In the genomic region with DNA sequence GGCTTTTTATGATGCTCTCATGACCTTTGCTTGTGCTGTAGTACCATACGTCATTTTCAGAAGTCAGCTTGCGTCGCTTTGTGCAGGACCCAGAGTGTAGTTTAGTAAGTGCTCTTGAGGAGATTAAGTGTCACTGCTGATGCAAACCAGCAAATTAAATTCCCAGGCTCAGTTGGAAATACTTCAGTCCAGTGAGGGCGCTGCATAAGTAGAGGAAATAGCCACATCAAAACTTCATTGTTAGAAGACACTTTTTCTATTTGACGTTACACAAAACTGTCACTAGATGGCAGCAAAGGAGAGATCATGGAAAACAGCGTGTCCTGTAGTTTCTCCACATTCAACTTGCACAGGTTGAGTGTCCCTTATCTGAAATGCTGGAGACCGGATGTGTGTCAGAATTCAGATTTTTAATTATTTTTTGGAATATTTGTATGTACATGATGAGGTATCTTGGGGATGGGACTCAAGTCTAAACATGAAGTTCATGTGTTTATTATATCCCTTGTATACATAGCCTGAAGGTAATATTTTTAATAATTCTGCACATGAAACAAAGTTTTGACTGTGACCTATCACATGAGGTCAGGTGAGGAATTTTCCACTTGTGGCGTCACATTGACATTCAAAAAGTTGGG, we compare ENCODE assay signal across 8 cellular contexts. TPM values are rescaled to one million over a fixed set of nuclear protein-coding genes. Genes with fewer than 3 reads are reported as not detected.
A peak's percentile ranks its signal among the peaks of the same experiment; 100 is the strongest.
DNase-seq lines count a peak whose midpoint lies in the region; ATAC-seq, FAIRE-seq and TF ChIP-seq lines count a peak whose summit lies in the region.

No MANE protein-coding gene starts in this region.

- TF ChIP-seq POLR2A in HepG2 (IDR thresholded peaks at IDR 0.05; ENCODE audit: insufficient read depth in 1 of 2, low read depth in 2 of 2, low read length in 2 of 2) (no peak), upper lobe of left lung (IDR thresholded peaks at IDR 0.05) (no peak)

- 35% methylated on average over 8 of the region's 8 CpGs for WGBS in HepG2 (ENCODE audit: low lambda C conversion rate)
- WGBS in upper lobe of left lung, 2 donors: 9 to 15% methylated on average over 8 of the region's 8 CpGs

- in situ Hi-C loops in Panc1 (cut with HindIII; ENCODE audit: low pct_unique_long_range_greater_than_20kb, low sequenced_read_pairs) (no loop called here), HepG2 (cut with HindIII; ENCODE audit: extremely low pct_ligation_motif_present, low pct_unique_long_range_greater_than_20kb) (loop anchor here (25.0 kb wide), 2 partner anchors 229 to 429 kb away; no protein-coding TSS in a partner anchor)

- no peak for DNase-seq in activated naive CD8-positive, alpha-beta T cell treated with anti-CD3 and anti-CD28 coated beads, Interleukin-2, amount 10 ng/mL, durations not matched to agents 7 days and 5 days
- DNase-seq in activated naive CD8-positive, alpha-beta T cell treated with anti-CD3 and anti-CD28 coated beads for 36 hours: no peak
- DNase-seq in HCEC 1CT (peak; percentile 83), LoVo (ENCODE audit: low spot score) (peak; percentile 69), Panc1 (ENCODE audit: low read depth, low spot score) (peak; percentile 82), chondrocyte (ENCODE audit: low spot score) (no peak), HepG2 (ENCODE audit: low spot score) (peak; percentile 88), upper lobe of left lung (peak in 1 of 2 donors; percentile 67)

- H3K4me3 ChIP-seq in Panc1 (ENCODE audit: low read depth in 2 of 2, low read length in 2 of 2): no peak overlapping the region
- no peak overlapping the region for H3K4me3 ChIP-seq in HepG2 (replicated peaks in 1 of 3; ENCODE audit: insufficient read depth in 1 of 3, low read depth in 2 of 3, low read length in 3 of 3)
- no peak overlapping the region for H3K4me3 ChIP-seq in upper lobe of left lung

- peaks cover 23% of the 10 kb centered on the region for H3K36me3 Mint-ChIP-seq in activated naive CD8-positive, alpha-beta T cell treated with anti-CD3 and anti-CD28 coated beads, Interleukin-2, amount 10 ng/mL, durations not matched to agents 7 days and 5 days
- peaks cover 26% of the 10 kb centered on the region for H3K36me3 Mint-ChIP-seq in activated naive CD8-positive, alpha-beta T cell treated with anti-CD3 and anti-CD28 coated beads for 36 hours
- H3K36me3 Mint-ChIP-seq in chondrocyte (ENCODE audit: low read depth): peaks cover 15% of the 10 kb centered on the region

- TF ChIP-seq EP300 in HepG2 (IDR thresholded peaks at IDR 0.05; ENCODE audit: low read depth in 2 of 2, low read length in 2 of 2): no peak
- TF ChIP-seq EP300 in HepG2 (CRISPR knock-in tag; IDR thresholded peaks at IDR 0.05; ENCODE audit: borderline replicate concordance): no peak
- no peak for TF ChIP-seq EP300 in upper lobe of left lung (IDR thresholded peaks at IDR 0.05)

- peak; percentile 83 for TF ChIP-seq RAD21 in HepG2 (CRISPR knock-in tag; IDR thresholded peaks at IDR 0.05)

- no peak overlapping the region for H3K27ac Mint-ChIP-seq in activated naive CD8-positive, alpha-beta T cell treated with anti-CD3 and anti-CD28 coated beads, Interleukin-2, amount 10 ng/mL, durations not matched to agents 7 days and 5 days
- no peak overlapping the region for H3K27ac Mint-ChIP-seq in activated naive CD8-positive, alpha-beta T cell treated with anti-CD3 and anti-CD28 coated beads for 36 hours
- H3K27ac Mint-ChIP-seq in chondrocyte (ENCODE audit: unreplicated experiment): no peak overlapping the region

- H3K4me3 Mint-ChIP-seq in activated naive CD8-positive, alpha-beta T cell treated with anti-CD3 and anti-CD28 coated beads, Interleukin-2, amount 10 ng/mL, durations not matched to agents 7 days and 5 days: no peak overlapping the region
- no peak overlapping the region for H3K4me3 Mint-ChIP-seq in activated naive CD8-positive, alpha-beta T cell treated with anti-CD3 and anti-CD28 coated beads for 36 hours
- no peak overlapping the region for H3K4me3 Mint-ChIP-seq in chondrocyte (ENCODE audit: unreplicated experiment)

- H3K9me3 Mint-ChIP-seq in activated naive CD8-positive, alpha-beta T cell treated with anti-CD3 and anti-CD28 coated beads, Interleukin-2, amount 10 ng/mL, durations not matched to agents 7 days and 5 days: peaks cover 9% of the 10 kb centered on the region
- peaks cover 23% of the 10 kb centered on the region for H3K9me3 Mint-ChIP-seq in activated naive CD8-positive, alpha-beta T cell treated with anti-CD3 and anti-CD28 coated beads for 36 hours
- H3K9me3 Mint-ChIP-seq in chondrocyte (ENCODE audit: low read depth): peaks cover 3% of the 10 kb centered on the region

- intact Hi-C loops in Panc1 (cut with micrococcal nuclease; ENCODE audit: unreplicated experiment): loop anchor here (5.0 to 10.0 kb wide), 3 partner anchors 76 to 446 kb away; no protein-coding TSS in a partner anchor
- intact Hi-C loops in HepG2 (cut with micrococcal nuclease; ENCODE audit: unreplicated experiment): loop anchor here (2.0 to 10.0 kb wide), 2 partner anchors 226 to 436 kb away; no protein-coding TSS in a partner anchor

- CTCF ChIA-PET in Panc1 (lab: Charles Lee): no interaction called here
- CTCF ChIA-PET in HepG2 (lab: Yijun Ruan, JAX; ENCODE audit: low intra/inter-chr PET ratio, low total read pairs): no interaction called here

- H3K27me3 Mint-ChIP-seq in activated naive CD8-positive, alpha-beta T cell treated with anti-CD3 and anti-CD28 coated beads, Interleukin-2, amount 10 ng/mL, durations not matched to agents 7 days and 5 days: no peaks in the 10 kb centered on the region
- no peaks in the 10 kb centered on the region for H3K27me3 Mint-ChIP-seq in activated naive CD8-positive, alpha-beta T cell treated with anti-CD3 and anti-CD28 coated beads for 36 hours
- no peaks in the 10 kb centered on the region for H3K27me3 Mint-ChIP-seq in chondrocyte (ENCODE audit: low read depth)

- H3K27ac ChIP-seq in Panc1 (ENCODE audit: low read length): no peak overlapping the region
- H3K27ac ChIP-seq in HepG2 (ENCODE audit: extremely low read length, insufficient read depth, low read length): no peak overlapping the region
- no peak overlapping the region for H3K27ac ChIP-seq in upper lobe of left lung

- ATAC-seq in activated naive CD8-positive, alpha-beta T cell treated with anti-CD3 and anti-CD28 coated beads, Interleukin-2, amount 10 ng/mL, durations not matched to agents 7 days and 5 days (ENCODE audit: low read depth): peak; percentile 74
- ATAC-seq in Panc1: peak; percentile 95
- peak; percentile 81 for ATAC-seq in HepG2
- peak; percentile 94 to 95 for ATAC-seq in upper lobe of left lung (ENCODE audit: low FRiP score in 2 of 2)

- H3K36me3 ChIP-seq in Panc1 (ENCODE audit: control insufficient read depth, insufficient read depth, low read length): no peaks in the 10 kb centered on the region; the same call in 1 of the 2 replicates
- H3K36me3 ChIP-seq in HepG2 (replicated peaks in 1 of 2; ENCODE audit: control insufficient read depth in 1 of 2, insufficient read depth in 2 of 2, low read length in 2 of 2): no peaks in the 10 kb centered on the region
- H3K36me3 ChIP-seq in upper lobe of left lung: peaks cover 0 to 18% (median 5%) of the 10 kb centered on the region in 4 donors

- no peaks in the 10 kb centered on the region for H4K20me1 ChIP-seq in HepG2 (ENCODE audit: insufficient read depth, low read length)

- peaks cover 8% of the 10 kb centered on the region; the same call in 1 of the 2 replicates for H3K9me3 ChIP-seq in Panc1 (ENCODE audit: control insufficient read depth, insufficient read depth, low read depth, low read length)
- no peaks in the 10 kb centered on the region for H3K9me3 ChIP-seq in HepG2 (ENCODE audit: low read length)
- H3K9me3 ChIP-seq in upper lobe of left lung: no peaks in the 10 kb centered on the region

- peaks cover 7% of the 10 kb centered on the region for H3K4me1 Mint-ChIP-seq in activated naive CD8-positive, alpha-beta T cell treated with anti-CD3 and anti-CD28 coated beads, Interleukin-2, amount 10 ng/mL, durations not matched to agents 7 days and 5 days
- peaks cover 2% of the 10 kb centered on the region for H3K4me1 Mint-ChIP-seq in activated naive CD8-positive, alpha-beta T cell treated with anti-CD3 and anti-CD28 coated beads for 36 hours
- no peaks in the 10 kb centered on the region for H3K4me1 Mint-ChIP-seq in chondrocyte (ENCODE audit: low read depth)

- no peaks in the 10 kb centered on the region for H3K27me3 ChIP-seq in Panc1 (ENCODE audit: control insufficient read depth, insufficient read depth, low read length)
- H3K27me3 ChIP-seq in HepG2 (ENCODE audit: control insufficient read depth in 1 of 2, insufficient read depth in 2 of 2, low read length in 2 of 2): no peaks in the 10 kb centered on the region
- no peaks in the 10 kb centered on the region for H3K27me3 ChIP-seq in upper lobe of left lung

- no peaks in the 10 kb centered on the region for H3K4me1 ChIP-seq in Panc1 (ENCODE audit: control insufficient read depth, insufficient read depth, low read length)
- peaks cover 44% of the 10 kb centered on the region for H3K4me1 ChIP-seq in HepG2 (ENCODE audit: insufficient read depth, low read length)
- peaks cover 0 to 8% (median 3%) of the 10 kb centered on the region in 4 donors for H3K4me1 ChIP-seq in upper lobe of left lung

- BruUV-seq in Panc1 (replicated peaks; lab: Mats Ljungman, UMichigan): no TSS peak
- BruUV-seq in HepG2 (replicated peaks; lab: Mats Ljungman, UMichigan): no TSS peak

- H3K79me2 ChIP-seq in HepG2 (ENCODE audit: insufficient read depth, low read length): no peaks in the 10 kb centered on the region

- no peak overlapping the region for H3K4me2 ChIP-seq in HepG2 (ENCODE audit: low read depth, low read length)

- H3K9ac ChIP-seq in HepG2 (ENCODE audit: insufficient read depth, low read depth, low read length): no peak overlapping the region

- H2AFZ ChIP-seq in HepG2 (ENCODE audit: low read length): no peak overlapping the region

- TF ChIP-seq CTCF in Panc1 (IDR thresholded peaks at IDR 0.05) (peak; percentile 89), chondrocyte (IDR thresholded peaks at IDR 0.05) (peak; percentile 96), HepG2 (CRISPR knock-in tag; IDR thresholded peaks at IDR 0.05) (peak; percentile 87), upper lobe of left lung (IDR thresholded peaks at IDR 0.05) (peak; percentile 50 to 90 (median 84))

- peak; percentile 80 for FAIRE-seq in HepG2 (lab: Jason Lieb, UNC)

- POLR2A ChIA-PET in activated naive CD8-positive, alpha-beta T cell treated with anti-CD3 and anti-CD28 coated beads, Interleukin-2, amount 10 ng/mL, durations not matched to agents 7 days and 5 days (lab: Charles Lee): no interaction called here
- POLR2A ChIA-PET in Panc1 (lab: Charles Lee): interaction anchor here (0.6 kb wide), 1 partner anchor 1035 kb away, joined by 8 read pairs; no protein-coding TSS in a partner anchor
- POLR2A ChIA-PET in HepG2 (lab: Yijun Ruan, JAX): interaction anchor here (0.8 to 6.3 kb wide), 2 partner anchors 12 to 30 kb away, joined by 3 to 119 read pairs; partner anchors contain the start of gene DEPP1

RNA-seq across cellular contexts. Expression of gene ZNF22, which starts 7.9 kb away (rescaled TPM):
- 10 to 100 TPM; 42.8 TPM for total RNA-seq in activated naive CD8-positive, alpha-beta T cell treated with anti-CD3 and anti-CD28 coated beads, Interleukin-2, amount 10 ng/mL, durations not matched to agents 7 days and 5 days
- 10 to 100 TPM; 45.6 to 47.6 TPM for total RNA-seq in activated naive CD8-positive, alpha-beta T cell treated with anti-CD3 and anti-CD28 coated beads for 36 hours
- total RNA-seq in Panc1 (2021; ENCODE audit: unreplicated experiment): 14.6 TPM
- 7.9 TPM for polyA plus RNA-seq in Panc1 (2012; ENCODE audit: insufficient read length)
- 15.5 to 21.6 TPM (median 19.8 TPM) in 3 replicates for total RNA-seq in chondrocyte
- total RNA-seq in HepG2 (2016; rRNA removed; fragmentation: Illumina TruSeq; extraction: Trizol): 0.40 and 0.58 TPM in 2 replicates
- total RNA-seq in HepG2 (2016; cell fraction: cytosol; rRNA removed; fragmentation: Illumina TruSeq; extraction: Trizol; ENCODE audit: low read depth): not detected in 2 replicates
- 0.49 and 0.56 TPM in 2 replicates for total RNA-seq in HepG2 (2016; cell fraction: insoluble cytoplasmic fraction; rRNA removed; fragmentation: Illumina TruSeq; extraction: Trizol)
- 0.28 and 0.45 TPM in 2 replicates for total RNA-seq in HepG2 (2016; cell fraction: membrane; rRNA removed; fragmentation: Illumina TruSeq; extraction: Trizol)
- total RNA-seq in HepG2 (2016; cell fraction: nucleus; rRNA removed; fragmentation: Illumina TruSeq; extraction: Trizol): 0.75 and 1.2 TPM in 2 replicates
- 1.1 and 1.3 TPM in 2 replicates for polyA plus RNA-seq in HepG2 (2011; rRNA removed)
- polyA plus RNA-seq in HepG2 (2011; cell fraction: cytosol; rRNA removed): 0.35 and 0.77 TPM in 2 replicates
- 1.2 and 1.7 TPM in 2 replicates for polyA plus RNA-seq in HepG2 (2011; cell fraction: nucleus; rRNA removed)
- 1.6 and 2.5 TPM in 2 replicates for polyA plus RNA-seq in HepG2 (2012)
- polyA plus RNA-seq in HepG2 (2016; cell fraction: cytosol; fragmentation: Illumina TruSeq; extraction: Trizol; ENCODE audit: low read depth): 0.07 and 0.09 TPM in 2 replicates
- 0.60 and 0.62 TPM in 2 replicates for polyA plus RNA-seq in HepG2 (2016; cell fraction: insoluble cytoplasmic fraction; fragmentation: Illumina TruSeq; extraction: Trizol; ENCODE audit: low read depth)
- 0.22 and 0.27 TPM in 2 replicates for polyA plus RNA-seq in HepG2 (2016; cell fraction: membrane; fragmentation: Illumina TruSeq; extraction: Trizol; ENCODE audit: low read depth)
- polyA plus RNA-seq in HepG2 (2016; cell fraction: nucleus; fragmentation: Illumina TruSeq; extraction: Trizol; ENCODE audit: insufficient read depth, low read depth): 0.89 and 1.1 TPM in 2 replicates
- not detected in 2 replicates for polyA minus RNA-seq in HepG2 (2011; rRNA and poly(A)+ RNA removed; ENCODE audit: low replicate concordance)
- polyA minus RNA-seq in HepG2 (2011; cell fraction: cytosol; rRNA and poly(A)+ RNA removed): not detected in 2 replicates
- polyA minus RNA-seq in HepG2 (2011; cell fraction: nucleus; rRNA and poly(A)+ RNA removed): 2.2 and 2.4 TPM in 2 replicates
- 10 to 100 TPM in 4 of 6 donors, 1 to 10 TPM in 2; 8.4 to 26.9 (median 18.4) TPM for total RNA-seq in upper lobe of left lung

RNA-seq across cellular contexts. Expression of gene DEPP1, which starts 30.0 kb away (rescaled TPM):
- total RNA-seq in activated naive CD8-positive, alpha-beta T cell treated with anti-CD3 and anti-CD28 coated beads, Interleukin-2, amount 10 ng/mL, durations not matched to agents 7 days and 5 days: under 1 TPM in 1 of 2 experiments, not detected in 1; 0.23 TPM
- under 1 TPM; 0.12 to 0.49 TPM for total RNA-seq in activated naive CD8-positive, alpha-beta T cell treated with anti-CD3 and anti-CD28 coated beads for 36 hours
- total RNA-seq in Panc1 (2021; ENCODE audit: unreplicated experiment) (16.6 TPM), chondrocyte (9.4 to 105 TPM (median 105 TPM) in 3 replicates), HepG2 (2016; rRNA removed; fragmentation: Illumina TruSeq; extraction: Trizol) (11.2 and 14.8 TPM in 2 replicates), upper lobe of left lung (100 to 1,000 TPM in 3 of 6 donors, 10 to 100 TPM in 3; 42.0 to 405 (median 95.6) TPM)
- 26.2 TPM for polyA plus RNA-seq in Panc1 (2012; ENCODE audit: insufficient read length)
- 3.0 and 5.0 TPM in 2 replicates for total RNA-seq in HepG2 (2016; cell fraction: cytosol; rRNA removed; fragmentation: Illumina TruSeq; extraction: Trizol; ENCODE audit: low read depth)
- total RNA-seq in HepG2 (2016; cell fraction: insoluble cytoplasmic fraction; rRNA removed; fragmentation: Illumina TruSeq; extraction: Trizol): 9.0 and 15.3 TPM in 2 replicates
- total RNA-seq in HepG2 (2016; cell fraction: membrane; rRNA removed; fragmentation: Illumina TruSeq; extraction: Trizol): 9.0 and 9.3 TPM in 2 replicates
- total RNA-seq in HepG2 (2016; cell fraction: nucleus; rRNA removed; fragmentation: Illumina TruSeq; extraction: Trizol): 15.1 and 16.0 TPM in 2 replicates
- polyA plus RNA-seq in HepG2 (2011; rRNA removed): 270 and 338 TPM in 2 replicates
- 261 and 317 TPM in 2 replicates for polyA plus RNA-seq in HepG2 (2011; cell fraction: cytosol; rRNA removed)
- 103 and 135 TPM in 2 replicates for polyA plus RNA-seq in HepG2 (2011; cell fraction: nucleus; rRNA removed)
- 132 and 232 TPM in 2 replicates for polyA plus RNA-seq in HepG2 (2012)
- polyA plus RNA-seq in HepG2 (2016; cell fraction: cytosol; fragmentation: Illumina TruSeq; extraction: Trizol; ENCODE audit: low read depth): 2.0 and 2.5 TPM in 2 replicates
- 9.3 and 11.2 TPM in 2 replicates for polyA plus RNA-seq in HepG2 (2016; cell fraction: insoluble cytoplasmic fraction; fragmentation: Illumina TruSeq; extraction: Trizol; ENCODE audit: low read depth)
- 3.6 and 5.2 TPM in 2 replicates for polyA plus RNA-seq in HepG2 (2016; cell fraction: membrane; fragmentation: Illumina TruSeq; extraction: Trizol; ENCODE audit: low read depth)
- polyA plus RNA-seq in HepG2 (2016; cell fraction: nucleus; fragmentation: Illumina TruSeq; extraction: Trizol; ENCODE audit: insufficient read depth, low read depth): 13.4 and 15.5 TPM in 2 replicates
- polyA minus RNA-seq in HepG2 (2011; rRNA and poly(A)+ RNA removed; ENCODE audit: low replicate concordance): 1.8 and 739 TPM in 2 replicates
- polyA minus RNA-seq in HepG2 (2011; cell fraction: cytosol; rRNA and poly(A)+ RNA removed): 249 and 254 TPM in 2 replicates
- polyA minus RNA-seq in HepG2 (2011; cell fraction: nucleus; rRNA and poly(A)+ RNA removed): 107 and 142 TPM in 2 replicates

RNA-seq across cellular contexts. Expression of gene RASSF4, which starts 49.0 kb away (rescaled TPM):
- total RNA-seq in activated naive CD8-positive, alpha-beta T cell treated with anti-CD3 and anti-CD28 coated beads, Interleukin-2, amount 10 ng/mL, durations not matched to agents 7 days and 5 days: 1 to 10 TPM; 3.0 to 3.1 TPM
- total RNA-seq in activated naive CD8-positive, alpha-beta T cell treated with anti-CD3 and anti-CD28 coated beads for 36 hours: 1 to 10 TPM; 5.6 to 6.2 TPM
- 13.9 TPM for total RNA-seq in Panc1 (2021; ENCODE audit: unreplicated experiment)
- polyA plus RNA-seq in Panc1 (2012; ENCODE audit: insufficient read length): 15.7 TPM
- 24.6 to 37.8 TPM (median 35.9 TPM) in 3 replicates for total RNA-seq in chondrocyte
- 49.9 and 51.7 TPM in 2 replicates for total RNA-seq in HepG2 (2016; rRNA removed; fragmentation: Illumina TruSeq; extraction: Trizol)
- total RNA-seq in HepG2 (2016; cell fraction: cytosol; rRNA removed; fragmentation: Illumina TruSeq; extraction: Trizol; ENCODE audit: low read depth): 22.4 and 22.8 TPM in 2 replicates
- 49.9 and 50.1 TPM in 2 replicates for total RNA-seq in HepG2 (2016; cell fraction: insoluble cytoplasmic fraction; rRNA removed; fragmentation: Illumina TruSeq; extraction: Trizol)
- total RNA-seq in HepG2 (2016; cell fraction: membrane; rRNA removed; fragmentation: Illumina TruSeq; extraction: Trizol): 39.2 and 45.6 TPM in 2 replicates
- total RNA-seq in HepG2 (2016; cell fraction: nucleus; rRNA removed; fragmentation: Illumina TruSeq; extraction: Trizol): 52.1 and 54.6 TPM in 2 replicates
- polyA plus RNA-seq in HepG2 (2011; rRNA removed): 34.0 and 39.7 TPM in 2 replicates
- 20.4 and 25.8 TPM in 2 replicates for polyA plus RNA-seq in HepG2 (2011; cell fraction: cytosol; rRNA removed)
- polyA plus RNA-seq in HepG2 (2011; cell fraction: nucleus; rRNA removed): 140 TPM in 2 replicates
- 25.0 and 26.7 TPM in 2 replicates for polyA plus RNA-seq in HepG2 (2012)
- polyA plus RNA-seq in HepG2 (2016; cell fraction: cytosol; fragmentation: Illumina TruSeq; extraction: Trizol; ENCODE audit: low read depth): 18.5 and 22.5 TPM in 2 replicates
- 53.5 and 57.9 TPM in 2 replicates for polyA plus RNA-seq in HepG2 (2016; cell fraction: insoluble cytoplasmic fraction; fragmentation: Illumina TruSeq; extraction: Trizol; ENCODE audit: low read depth)
- polyA plus RNA-seq in HepG2 (2016; cell fraction: membrane; fragmentation: Illumina TruSeq; extraction: Trizol; ENCODE audit: low read depth): 31.2 and 31.3 TPM in 2 replicates
- polyA plus RNA-seq in HepG2 (2016; cell fraction: nucleus; fragmentation: Illumina TruSeq; extraction: Trizol; ENCODE audit: insufficient read depth, low read depth): 84.5 and 98.6 TPM in 2 replicates
- 0.12 and 67.0 TPM in 2 replicates for polyA minus RNA-seq in HepG2 (2011; rRNA and poly(A)+ RNA removed; ENCODE audit: low replicate concordance)
- 13.4 and 16.0 TPM in 2 replicates for polyA minus RNA-seq in HepG2 (2011; cell fraction: cytosol; rRNA and poly(A)+ RNA removed)
- polyA minus RNA-seq in HepG2 (2011; cell fraction: nucleus; rRNA and poly(A)+ RNA removed): 74.3 and 88.9 TPM in 2 replicates
- total RNA-seq in upper lobe of left lung: 100 to 1,000 TPM in 1 of 6 donors, 10 to 100 TPM in 5; 23.4 to 194 (median 48.0) TPM

Comparison
In these comparisons a context has a peak if more than half of its experiments do, and no peak if none do; other contexts are left out.
1. DNase-seq: peak in HCEC 1CT (single experiment), LoVo (single experiment), Panc1 (single experiment) and HepG2 (single experiment); none in activated naive CD8-positive, alpha-beta T cell treated with anti-CD3 and anti-CD28 coated beads, Interleukin-2, amount 10 ng/mL, durations not matched to agents 7 days and 5 days (single experiment), activated naive CD8-positive, alpha-beta T cell treated with anti-CD3 and anti-CD28 coated beads for 36 hours (single experiment) and chondrocyte (single experiment).
2. Peak in every context shown above with its lines, with median percentiles within 50 percentile points of each other: ATAC-seq and CTCF ChIP-seq.